ENCODE assay signal across 20 cellular contexts in the genomic region with DNA sequence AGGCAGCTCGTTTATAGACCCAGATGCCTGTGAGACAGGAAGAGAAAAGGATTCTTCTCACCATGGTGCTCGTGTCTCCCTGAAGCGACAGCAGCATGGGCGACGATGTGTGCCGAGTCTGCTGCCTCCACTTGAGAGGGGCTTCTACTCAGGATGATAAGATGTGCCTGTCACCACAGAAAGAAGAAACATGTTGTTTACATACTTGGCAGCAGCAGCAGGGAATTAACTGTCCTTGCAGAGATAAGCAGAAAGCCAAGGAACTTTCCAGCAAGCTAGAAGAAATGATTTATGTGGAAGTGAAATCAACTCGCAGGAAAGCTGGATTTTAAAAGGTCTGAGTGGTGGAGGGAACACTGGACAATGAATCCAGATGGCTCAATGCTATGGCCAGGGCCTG.
A peak's percentile ranks its signal among the peaks of the same experiment; 100 is the strongest.
DNase-seq lines count a peak whose midpoint lies in the region; ATAC-seq and TF ChIP-seq lines count a peak whose summit lies in the region.
"Had no signal": no experiment of that assay in that cellular context is flagged by ENCODE, and none has a peak within 500 bp of the region (broad histone marks: within the 10 kb centered on the region; RNA-seq: fewer than 3 reads in every experiment).

No MANE protein-coding gene starts in this region.

- H3K27me3 ChIP-seq in BLaER1 treated with 17β-estradiol and CSF1 and Interleukin-3, amounts not matched to agents 10 nM and 100 nM, result no peaks in the 10 kb centered on the region
- H3K27me3 ChIP-seq in gastrocnemius medialis, result no peaks in the 10 kb centered on the region

- in situ Hi-C loops in gastrocnemius medialis (cut with MboI; ENCODE audit: low sequenced_read_pairs in 4 of 4), result no loop called here

- H3K4me3 ChIP-seq in BLaER1 treated with 17β-estradiol and CSF1 and Interleukin-3, amounts not matched to agents 10 nM and 100 nM, result no peak overlapping the region
- no peak overlapping the region for H3K4me3 ChIP-seq in coronary artery
- peak overlapping the region in 2 of 4 donors; percentile 11 to 28 for H3K4me3 ChIP-seq in gastrocnemius medialis
- H3K4me3 ChIP-seq: mucosa of descending colon had no signal

- intact Hi-C loops in gastrocnemius medialis (cut with DNase I; ENCODE audit: low total_unique reads), result no loop called here

- no peaks in the 10 kb centered on the region for H4K20me1 ChIP-seq in BLaER1 treated with 17β-estradiol and CSF1 and Interleukin-3, amounts not matched to agents 10 nM and 100 nM

- no peak overlapping the region for H3K9ac ChIP-seq in BLaER1 treated with 17β-estradiol and CSF1 and Interleukin-3, amounts not matched to agents 10 nM and 100 nM
- H3K9ac ChIP-seq: KMS-11 had no signal

- TF ChIP-seq CTCF in coronary artery (IDR thresholded peaks at IDR 0.05) (no peak), gastrocnemius medialis (IDR thresholded peaks at IDR 0.05 in 4 of 5, conservative IDR thresholded peaks at IDR 0.05 in 1 of 5) (no peak)

- H3K27ac ChIP-seq in BLaER1 treated with 17β-estradiol and CSF1 and Interleukin-3, amounts not matched to agents 10 nM and 100 nM, result no peak overlapping the region
- peak overlapping the region; percentile 35 to 60 for H3K27ac ChIP-seq in coronary artery
- H3K27ac ChIP-seq in gastrocnemius medialis, result peak overlapping the region; percentile 86 to 95 (median 92)
- H3K27ac ChIP-seq: KMS-11 had no signal

- no peaks in the 10 kb centered on the region for H3K36me3 ChIP-seq in BLaER1 treated with 17β-estradiol and CSF1 and Interleukin-3, amounts not matched to agents 10 nM and 100 nM
- no peaks in the 10 kb centered on the region for H3K36me3 ChIP-seq in gastrocnemius medialis

- H3K4me2 ChIP-seq in BLaER1 treated with 17β-estradiol and CSF1 and Interleukin-3, amounts not matched to agents 10 nM and 100 nM, result peak overlapping the region in 6 of 11 experiments; percentile 7 to 21 (median 14); a peak in 10 of 22 replicates
- H3K4me2 ChIP-seq: KMS-11 had no signal

- no peaks in the 10 kb centered on the region for H3K9me3 ChIP-seq in BLaER1 treated with 17β-estradiol and CSF1 and Interleukin-3, amounts not matched to agents 10 nM and 100 nM (replicated peaks in 1 of 11)
- H3K9me3 ChIP-seq in gastrocnemius medialis, result no peaks in the 10 kb centered on the region
- H3K9me3 ChIP-seq: mucosa of descending colon had no signal

- DNase-seq in coronary artery (ENCODE audit: low spot score) (no peak), left kidney (ENCODE audit: low read depth, low spot score) (peak; percentile 71), gastrocnemius medialis (no peak), DMS79 (lab: John Stamatoyannopoulos, UW) (no peak), ecto neural progenitor cell (ENCODE audit: low spot score) (no peak)
- DNase-seq: activated CD4-positive, alpha-beta memory T cell treated with anti-CD3 and anti-CD28 coated beads for 36 hours; activated T-cell treated with anti-CD3 and anti-CD28 coated beads, Interleukin-2, amount 50 U/mL, for 48 hours; CD4-positive, CD25-positive, alpha-beta regulatory T cell; mucosa of descending colon; NCI-H2107; NCI-H526 treated with DMSO at 0.1 percent for 48 hours; OCI-M1; SIG-M5; stimulated activated CD4-positive, alpha-beta T cell treated with anti-CD3 and anti-CD28 coated beads, Interleukin-4, amount 100 ng/mL, for 4 hours; T-helper 17 cell had no signal

- ATAC-seq in gastrocnemius medialis (peak in 1 of 2 donors; percentile 20), HG03571 (IDR thresholded peaks at IDR 0.05; ENCODE audit: unreplicated experiment) (no peak), GM18907 (IDR thresholded peaks at IDR 0.05; ENCODE audit: unreplicated experiment) (no peak)
- ATAC-seq: mucosa of descending colon, T-helper 17 cell, WTC11 had no signal

- peaks cover 0 to 20% (median 7%) of the 10 kb centered on the region in 10 experiments; a peak in 10 of 20 replicates for H3K4me1 ChIP-seq in BLaER1 treated with 17β-estradiol and CSF1 and Interleukin-3, amounts not matched to agents 10 nM and 100 nM
- peaks cover 69 to 75% of the 10 kb centered on the region in 2 donors for H3K4me1 ChIP-seq in gastrocnemius medialis

- TF ChIP-seq POLR2A in gastrocnemius medialis (IDR thresholded peaks at IDR 0.05), result no peak

Comparison
In these comparisons a context has a peak if more than half of its experiments do, and no peak if none do; other contexts are left out.
1. H3K27ac ChIP-seq: peak in coronary artery (2 of 2) and gastrocnemius medialis (4 of 4); none in BLaER1 treated with 17β-estradiol and CSF1 and Interleukin-3, amounts not matched to agents 10 nM and 100 nM (0 of 11).